ENCODE assay signal across 32 cellular contexts in genomic region chr20:50007369-50007768, GRCh38.
"Had no signal": no experiment of that assay in that cellular context is flagged by ENCODE, and none has a peak within 500 bp of the region (broad histone marks: within the 10 kb centered on the region; RNA-seq: fewer than 3 reads in every experiment).

No MANE protein-coding gene starts in this region.

- H3K27ac ChIP-seq: ascending aorta, breast epithelium, colonic mucosa, esophagus muscularis mucosa, foreskin keratinocyte, gastrocnemius medialis, heart left ventricle, VCaP had no signal

- H3K9me3 Mint-ChIP-seq: activated CD4-positive, alpha-beta memory T cell treated with anti-CD3 and anti-CD28 coated beads, Interleukin-2, amount 10 ng/mL, durations not matched to agents 7 days and 5 days; activated CD4-positive, alpha-beta T cell treated with anti-CD3 and anti-CD28 coated beads, Interleukin-2, amount 10 ng/mL, durations not matched to agents 7 days and 5 days; activated naive CD4-positive, alpha-beta T cell treated with anti-CD3 and anti-CD28 coated beads, Interleukin-2, amount 10 ng/mL, durations not matched to agents 7 days and 5 days; activated naive CD4-positive, alpha-beta T cell treated with anti-CD3 and anti-CD28 coated beads, Interleukin-2, amount 50 U/mL, for 72 hours; activated naive CD8-positive, alpha-beta T cell treated with anti-CD3 and anti-CD28 coated beads, Interleukin-2, amount 10 ng/mL, durations not matched to agents 7 days and 5 days; activated T-cell treated with anti-CD3 and anti-CD28 coated beads, Interleukin-2, amount 50 U/mL, for 24 hours; activated T-cell treated with anti-CD3 and anti-CD28 coated beads, Interleukin-2, amount 50 U/mL, for 72 hours; T-cell; T-helper 1 cell treated with Interleukin-12 subunit alpha and Interleukin-12 subunit beta and Interleukin-4 antibody, amounts not matched to agents 30 μg/mL and 1 μg/mL, for 36 hours; WTC11 had no signal

- ATAC-seq: activated naive CD4-positive, alpha-beta T cell treated with anti-CD3 and anti-CD28 coated beads, Interleukin-2, amount 50 U/mL, for 72 hours; activated T-cell treated with anti-CD3 and anti-CD28 coated beads, Interleukin-2, amount 50 U/mL, for 72 hours; foreskin keratinocyte; gastrocnemius medialis; heart left ventricle; T-cell; WTC11 had no signal

- H3K4me1 ChIP-seq: breast epithelium, colonic mucosa, foreskin keratinocyte had no signal

- H3K4me3 ChIP-seq: ascending aorta, breast epithelium, cardiac muscle cell, colonic mucosa, esophagus muscularis mucosa, gastrocnemius medialis, heart left ventricle had no signal

- H3K4me3 Mint-ChIP-seq: activated CD4-positive, alpha-beta memory T cell treated with anti-CD3 and anti-CD28 coated beads, Interleukin-2, amount 10 ng/mL, durations not matched to agents 7 days and 5 days; activated CD4-positive, alpha-beta T cell treated with anti-CD3 and anti-CD28 coated beads, Interleukin-2, amount 10 ng/mL, durations not matched to agents 7 days and 5 days; activated naive CD4-positive, alpha-beta T cell treated with anti-CD3 and anti-CD28 coated beads, Interleukin-2, amount 10 ng/mL, durations not matched to agents 7 days and 5 days; activated naive CD8-positive, alpha-beta T cell treated with anti-CD3 and anti-CD28 coated beads, Interleukin-2, amount 10 ng/mL, durations not matched to agents 7 days and 5 days; activated T-cell treated with anti-CD3 and anti-CD28 coated beads, Interleukin-2, amount 50 U/mL, for 24 hours; activated T-cell treated with anti-CD3 and anti-CD28 coated beads, Interleukin-2, amount 50 U/mL, for 72 hours; brain; T-cell; T-helper 1 cell treated with Interleukin-12 subunit alpha and Interleukin-12 subunit beta and Interleukin-4 antibody, amounts not matched to agents 30 μg/mL and 1 μg/mL, for 36 hours; WTC11 had no signal

- DNase-seq: activated CD4-positive, alpha-beta memory T cell treated with anti-CD3 and anti-CD28 coated beads, Interleukin-2, amount 10 ng/mL, durations not matched to agents 7 days and 5 days; activated CD4-positive, alpha-beta T cell treated with anti-CD3 and anti-CD28 coated beads for 1 hour; activated CD4-positive, alpha-beta T cell treated with anti-CD3 and anti-CD28 coated beads for 4 hours; activated CD4-positive, alpha-beta T cell treated with anti-CD3 and anti-CD28 coated beads, Interleukin-2, amount 10 ng/mL, durations not matched to agents 7 days and 5 days; activated CD4-positive, alpha-beta T cell treated with anti-CD3 and anti-CD28 coated beads, Interleukin-2, amount 50 U/mL, for 4 hours; activated CD8-positive, alpha-beta memory T cell treated with anti-CD3 and anti-CD28 coated beads, Interleukin-2, amount 50 U/mL, for 48 hours; activated gamma-delta T cell; activated naive CD4-positive, alpha-beta T cell; activated naive CD4-positive, alpha-beta T cell treated with anti-CD3 and anti-CD28 coated beads, Interleukin-2, amount 10 ng/mL, durations not matched to agents 7 days and 5 days; activated naive CD8-positive, alpha-beta T cell treated with anti-CD3 and anti-CD28 coated beads, Interleukin-2, amount 10 ng/mL, durations not matched to agents 7 days and 5 days; activated T-cell treated with anti-CD3 and anti-CD28 coated beads for 4 hours; activated T-cell treated with anti-CD3 and anti-CD28 coated beads, Interleukin-2, amount 50 U/mL, for 24 hours; activated T-cell treated with anti-CD3 and anti-CD28 coated beads, Interleukin-2, amount 50 U/mL, for 72 hours; central memory CD4-positive, alpha-beta T cell; cerebellar nuclear complex; colonic mucosa; effector CD8-positive, alpha-beta T cell; erythroblast; foreskin keratinocyte; gastrocnemius medialis; glutamatergic neuron; heart left ventricle; T-cell had no signal

- H3K36me3 Mint-ChIP-seq: activated naive CD4-positive, alpha-beta T cell treated with anti-CD3 and anti-CD28 coated beads, Interleukin-2, amount 10 ng/mL, durations not matched to agents 7 days and 5 days; activated naive CD4-positive, alpha-beta T cell treated with anti-CD3 and anti-CD28 coated beads, Interleukin-2, amount 50 U/mL, for 72 hours; activated naive CD8-positive, alpha-beta T cell treated with anti-CD3 and anti-CD28 coated beads, Interleukin-2, amount 10 ng/mL, durations not matched to agents 7 days and 5 days; brain; T-cell; WTC11 had no signal

- H3K27ac Mint-ChIP-seq: activated CD4-positive, alpha-beta memory T cell treated with anti-CD3 and anti-CD28 coated beads, Interleukin-2, amount 10 ng/mL, durations not matched to agents 7 days and 5 days; activated CD4-positive, alpha-beta T cell treated with anti-CD3 and anti-CD28 coated beads, Interleukin-2, amount 10 ng/mL, durations not matched to agents 7 days and 5 days; activated naive CD4-positive, alpha-beta T cell treated with anti-CD3 and anti-CD28 coated beads, Interleukin-2, amount 10 ng/mL, durations not matched to agents 7 days and 5 days; activated naive CD4-positive, alpha-beta T cell treated with anti-CD3 and anti-CD28 coated beads, Interleukin-2, amount 50 U/mL, for 72 hours; activated naive CD8-positive, alpha-beta T cell treated with anti-CD3 and anti-CD28 coated beads, Interleukin-2, amount 10 ng/mL, durations not matched to agents 7 days and 5 days; activated T-cell treated with anti-CD3 and anti-CD28 coated beads, Interleukin-2, amount 50 U/mL, for 24 hours; activated T-cell treated with anti-CD3 and anti-CD28 coated beads, Interleukin-2, amount 50 U/mL, for 72 hours; brain; T-cell; T-helper 1 cell treated with Interleukin-12 subunit alpha and Interleukin-12 subunit beta and Interleukin-4 antibody, amounts not matched to agents 30 μg/mL and 1 μg/mL, for 36 hours; WTC11 had no signal

- H3K9me3 ChIP-seq: ascending aorta, breast epithelium, colonic mucosa, esophagus muscularis mucosa, gastrocnemius medialis, heart left ventricle had no signal

- H3K27me3 ChIP-seq: ascending aorta, breast epithelium, cardiac muscle cell had no signal

- H3K36me3 ChIP-seq: ascending aorta, breast epithelium, cardiac muscle cell, colonic mucosa, esophagus muscularis mucosa, gastrocnemius medialis had no signal
